Comparison of ENCODE assay signal across 1 cellular context in the genomic region with DNA sequence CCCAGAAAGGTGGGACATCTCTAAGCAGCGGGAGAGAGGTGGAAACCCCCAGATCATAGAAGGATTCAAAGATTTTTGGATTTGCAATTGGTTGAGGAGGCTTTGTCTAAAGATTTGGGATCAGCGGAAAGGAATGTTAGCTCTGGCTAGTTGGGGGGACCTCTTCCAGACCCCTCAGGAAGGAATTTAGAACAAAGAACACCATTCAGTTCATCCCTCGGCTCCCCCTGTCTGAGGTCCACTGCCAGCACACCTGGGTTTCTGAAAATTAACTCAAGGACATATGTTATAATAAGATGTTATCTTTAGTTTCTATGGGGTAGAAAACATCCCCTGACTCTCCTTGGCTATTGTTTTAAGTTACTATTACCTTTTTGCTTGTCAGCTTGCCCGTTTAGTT.
A peak's percentile ranks its signal among the peaks of the same experiment; 100 is the strongest.
TF ChIP-seq lines count a peak whose summit lies in the region.

No MANE protein-coding gene starts in this region.

TF ChIP-seq in H1, 55 proteins besides CTCF, POLR2A, EP300 and RAD21:
- TF ChIP-seq CREB1 (IDR thresholded peaks at IDR 0.05) (no peak), TEAD4 (IDR thresholded peaks at IDR 0.05; ENCODE audit: low read depth, low read length) (0 out of 2 replicates have a peak, but pooled peaks have one; percentile 28)
TF ChIP-seq in H1: peak in this region for 1.
